ENCODE assay signal across 1 cellular context in the genomic region with DNA sequence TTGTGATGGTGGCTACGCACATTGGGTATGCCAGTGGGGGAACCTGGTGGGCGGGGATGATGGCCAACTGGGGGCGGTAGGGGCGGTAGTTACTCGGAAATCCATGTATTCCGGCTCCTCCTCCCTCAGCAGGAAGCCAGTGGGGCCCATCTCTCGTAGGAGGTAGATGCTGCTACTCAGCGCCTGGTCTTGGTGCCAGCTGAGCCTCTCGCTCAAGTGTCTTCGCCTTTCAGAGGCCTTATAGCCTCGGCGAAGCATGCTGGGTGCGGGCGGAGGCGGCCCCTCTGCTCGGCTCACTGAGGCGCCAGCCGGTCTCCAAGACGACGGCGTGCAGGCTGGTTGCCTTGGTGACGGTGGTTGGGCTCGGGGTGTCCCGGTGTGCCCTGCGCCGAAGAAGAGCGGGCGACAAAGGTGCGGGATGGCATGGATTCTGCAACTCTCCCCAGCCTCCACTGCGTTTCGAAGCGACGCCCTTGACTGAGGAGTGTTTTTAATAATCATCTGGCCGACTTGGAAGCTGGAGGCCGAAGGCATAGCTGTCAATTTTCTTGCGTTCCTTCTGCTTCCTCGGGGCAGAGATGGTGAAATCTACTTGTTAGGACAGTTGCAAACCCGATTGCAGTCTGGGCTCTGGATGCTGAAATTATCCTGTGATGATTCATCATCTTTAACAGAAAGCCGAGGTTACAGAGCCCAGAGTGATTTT.
TF ChIP-seq lines count a peak whose summit lies in the region.

A gene with protein sequence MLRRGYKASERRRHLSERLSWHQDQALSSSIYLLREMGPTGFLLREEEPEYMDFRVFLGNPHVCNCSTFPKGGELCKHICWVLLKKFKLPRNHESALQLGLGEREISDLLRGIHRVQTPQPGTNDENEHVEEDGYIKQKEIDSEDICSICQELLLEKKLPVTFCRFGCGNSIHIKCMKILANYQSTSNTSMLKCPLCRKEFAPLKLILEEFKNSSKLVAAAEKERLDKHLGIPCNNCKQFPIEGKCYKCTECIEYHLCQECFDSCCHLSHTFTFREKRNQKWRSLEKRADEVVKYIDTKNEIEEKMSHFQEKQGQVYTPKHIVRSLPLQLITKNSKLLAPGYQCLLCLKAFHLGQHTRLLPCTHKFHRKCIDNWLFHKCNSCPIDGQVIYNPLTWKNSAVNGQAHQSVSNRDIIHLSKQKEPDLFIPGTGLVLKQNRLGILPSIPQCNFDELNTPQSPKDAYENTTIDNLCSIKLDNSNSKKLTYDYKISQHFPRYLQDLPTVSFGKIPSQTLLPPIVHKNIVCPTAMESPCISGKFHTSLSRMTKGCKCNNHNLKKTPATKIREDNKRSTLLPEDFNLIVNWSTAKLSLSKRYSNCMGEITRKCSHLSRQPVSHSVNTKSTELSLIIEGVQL (minus strand): TSS at position 298 of the 706 bp plus-strand sequence. CDS start 40 bp downstream, at position 258.

TF ChIP-seq in HepG2, 621 proteins besides CTCF, POLR2A, EP300 and RAD21 (continued from another document):
- TF ChIP-seq RFX1 (IDR thresholded peaks at IDR 0.05) (peak; percentile 41; the same call in 1 of the 2 replicates), GABPB1 (CRISPR knock-in tag; IDR thresholded peaks at IDR 0.05) (0 out of 2 replicates have a peak, but pooled peaks have one; percentile 27), SOX6 (IDR thresholded peaks at IDR 0.05) (no peak), SOX6 (CRISPR knock-in tag; IDR thresholded peaks at IDR 0.05) (no peak), JDP2 (CRISPR knock-in tag; IDR thresholded peaks at IDR 0.05; ENCODE audit: borderline replicate concordance) (no peak), BORCS8-MEF2B (CRISPR knock-in tag; IDR thresholded peaks at IDR 0.05) (0 out of 2 replicates have a peak, but pooled peaks have one; percentile 49), RFX3 (CRISPR knock-in tag; IDR thresholded peaks at IDR 0.05) (peak; percentile 78), NFIB (CRISPR knock-in tag; IDR thresholded peaks at IDR 0.05; ENCODE audit: borderline replicate concordance) (no peak), ZNF550 (CRISPR knock-in tag; IDR thresholded peaks at IDR 0.05; ENCODE audit: borderline replicate concordance) (no peak), ZNF253 (CRISPR knock-in tag; IDR thresholded peaks at IDR 0.05; ENCODE audit: borderline replicate concordance) (0 out of 2 replicates have a peak, but pooled peaks have one; percentile 22), SP2 (CRISPR knock-in tag; IDR thresholded peaks at IDR 0.05) (no peak), ZNF329 (CRISPR knock-in tag; IDR thresholded peaks at IDR 0.05; ENCODE audit: low read depth) (no peak), KLF16 (CRISPR knock-in tag; IDR thresholded peaks at IDR 0.05) (0 out of 4 replicates have a peak, but pooled peaks of 1 of the 2 experiments have one; percentile 68), MTF1 (CRISPR knock-in tag; IDR thresholded peaks at IDR 0.05) (no peak), KLF12 (CRISPR knock-in tag; IDR thresholded peaks at IDR 0.05; ENCODE audit: borderline replicate concordance) (no peak), SAP130 (CRISPR knock-in tag; IDR thresholded peaks at IDR 0.05; ENCODE audit: low read depth) (0 out of 2 replicates have a peak, but pooled peaks have one; percentile 16), ARHGAP35 (CRISPR knock-in tag; IDR thresholded peaks at IDR 0.05; ENCODE audit: borderline replicate concordance) (no peak), YEATS2 (CRISPR knock-in tag; IDR thresholded peaks at IDR 0.05; ENCODE audit: borderline replicate concordance) (no peak)
- TF ChIP-seq, protein P1, sequence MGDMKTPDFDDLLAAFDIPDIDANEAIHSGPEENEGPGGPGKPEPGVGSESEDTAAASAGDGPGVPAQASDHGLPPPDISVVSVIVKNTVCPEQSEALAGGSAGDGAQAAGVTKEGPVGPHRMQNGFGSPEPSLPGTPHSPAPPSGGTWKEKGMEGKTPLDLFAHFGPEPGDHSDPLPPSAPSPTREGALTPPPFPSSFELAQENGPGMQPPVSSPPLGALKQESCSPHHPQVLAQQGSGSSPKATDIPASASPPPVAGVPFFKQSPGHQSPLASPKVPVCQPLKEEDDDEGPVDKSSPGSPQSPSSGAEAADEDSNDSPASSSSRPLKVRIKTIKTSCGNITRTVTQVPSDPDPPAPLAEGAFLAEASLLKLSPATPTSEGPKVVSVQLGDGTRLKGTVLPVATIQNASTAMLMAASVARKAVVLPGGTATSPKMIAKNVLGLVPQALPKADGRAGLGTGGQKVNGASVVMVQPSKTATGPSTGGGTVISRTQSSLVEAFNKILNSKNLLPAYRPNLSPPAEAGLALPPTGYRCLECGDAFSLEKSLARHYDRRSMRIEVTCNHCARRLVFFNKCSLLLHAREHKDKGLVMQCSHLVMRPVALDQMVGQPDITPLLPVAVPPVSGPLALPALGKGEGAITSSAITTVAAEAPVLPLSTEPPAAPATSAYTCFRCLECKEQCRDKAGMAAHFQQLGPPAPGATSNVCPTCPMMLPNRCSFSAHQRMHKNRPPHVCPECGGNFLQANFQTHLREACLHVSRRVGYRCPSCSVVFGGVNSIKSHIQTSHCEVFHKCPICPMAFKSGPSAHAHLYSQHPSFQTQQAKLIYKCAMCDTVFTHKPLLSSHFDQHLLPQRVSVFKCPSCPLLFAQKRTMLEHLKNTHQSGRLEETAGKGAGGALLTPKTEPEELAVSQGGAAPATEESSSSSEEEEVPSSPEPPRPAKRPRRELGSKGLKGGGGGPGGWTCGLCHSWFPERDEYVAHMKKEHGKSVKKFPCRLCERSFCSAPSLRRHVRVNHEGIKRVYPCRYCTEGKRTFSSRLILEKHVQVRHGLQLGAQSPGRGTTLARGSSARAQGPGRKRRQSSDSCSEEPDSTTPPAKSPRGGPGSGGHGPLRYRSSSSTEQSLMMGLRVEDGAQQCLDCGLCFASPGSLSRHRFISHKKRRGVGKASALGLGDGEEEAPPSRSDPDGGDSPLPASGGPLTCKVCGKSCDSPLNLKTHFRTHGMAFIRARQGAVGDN (CRISPR knock-in tag; IDR thresholded peaks at IDR 0.05), result peak; percentile 33
- TF ChIP-seq, protein P2, sequence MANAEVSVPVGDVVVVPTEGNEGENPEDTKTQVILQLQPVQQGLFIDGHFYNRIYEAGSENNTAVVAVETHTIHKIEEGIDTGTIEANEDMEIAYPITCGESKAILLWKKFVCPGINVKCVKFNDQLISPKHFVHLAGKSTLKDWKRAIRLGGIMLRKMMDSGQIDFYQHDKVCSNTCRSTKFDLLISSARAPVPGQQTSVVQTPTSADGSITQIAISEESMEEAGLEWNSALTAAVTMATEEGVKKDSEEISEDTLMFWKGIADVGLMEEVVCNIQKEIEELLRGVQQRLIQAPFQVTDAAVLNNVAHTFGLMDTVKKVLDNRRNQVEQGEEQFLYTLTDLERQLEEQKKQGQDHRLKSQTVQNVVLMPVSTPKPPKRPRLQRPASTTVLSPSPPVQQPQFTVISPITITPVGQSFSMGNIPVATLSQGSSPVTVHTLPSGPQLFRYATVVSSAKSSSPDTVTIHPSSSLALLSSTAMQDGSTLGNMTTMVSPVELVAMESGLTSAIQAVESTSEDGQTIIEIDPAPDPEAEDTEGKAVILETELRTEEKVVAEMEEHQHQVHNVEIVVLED (CRISPR knock-in tag; IDR thresholded peaks at IDR 0.05; ENCODE audit: borderline replicate concordance), result no peak
- TF ChIP-seq, protein P3, sequence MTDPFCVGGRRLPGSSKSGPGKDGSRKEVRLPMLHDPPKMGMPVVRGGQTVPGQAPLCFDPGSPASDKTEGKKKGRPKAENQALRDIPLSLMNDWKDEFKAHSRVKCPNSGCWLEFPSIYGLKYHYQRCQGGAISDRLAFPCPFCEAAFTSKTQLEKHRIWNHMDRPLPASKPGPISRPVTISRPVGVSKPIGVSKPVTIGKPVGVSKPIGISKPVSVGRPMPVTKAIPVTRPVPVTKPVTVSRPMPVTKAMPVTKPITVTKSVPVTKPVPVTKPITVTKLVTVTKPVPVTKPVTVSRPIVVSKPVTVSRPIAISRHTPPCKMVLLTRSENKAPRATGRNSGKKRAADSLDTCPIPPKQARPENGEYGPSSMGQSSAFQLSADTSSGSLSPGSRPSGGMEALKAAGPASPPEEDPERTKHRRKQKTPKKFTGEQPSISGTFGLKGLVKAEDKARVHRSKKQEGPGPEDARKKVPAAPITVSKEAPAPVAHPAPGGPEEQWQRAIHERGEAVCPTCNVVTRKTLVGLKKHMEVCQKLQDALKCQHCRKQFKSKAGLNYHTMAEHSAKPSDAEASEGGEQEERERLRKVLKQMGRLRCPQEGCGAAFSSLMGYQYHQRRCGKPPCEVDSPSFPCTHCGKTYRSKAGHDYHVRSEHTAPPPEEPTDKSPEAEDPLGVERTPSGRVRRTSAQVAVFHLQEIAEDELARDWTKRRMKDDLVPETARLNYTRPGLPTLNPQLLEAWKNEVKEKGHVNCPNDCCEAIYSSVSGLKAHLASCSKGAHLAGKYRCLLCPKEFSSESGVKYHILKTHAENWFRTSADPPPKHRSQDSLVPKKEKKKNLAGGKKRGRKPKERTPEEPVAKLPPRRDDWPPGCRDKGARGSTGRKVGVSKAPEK (CRISPR knock-in tag; IDR thresholded peaks at IDR 0.05; ENCODE audit: borderline replicate concordance), result no peak
- TF ChIP-seq, protein P4, sequence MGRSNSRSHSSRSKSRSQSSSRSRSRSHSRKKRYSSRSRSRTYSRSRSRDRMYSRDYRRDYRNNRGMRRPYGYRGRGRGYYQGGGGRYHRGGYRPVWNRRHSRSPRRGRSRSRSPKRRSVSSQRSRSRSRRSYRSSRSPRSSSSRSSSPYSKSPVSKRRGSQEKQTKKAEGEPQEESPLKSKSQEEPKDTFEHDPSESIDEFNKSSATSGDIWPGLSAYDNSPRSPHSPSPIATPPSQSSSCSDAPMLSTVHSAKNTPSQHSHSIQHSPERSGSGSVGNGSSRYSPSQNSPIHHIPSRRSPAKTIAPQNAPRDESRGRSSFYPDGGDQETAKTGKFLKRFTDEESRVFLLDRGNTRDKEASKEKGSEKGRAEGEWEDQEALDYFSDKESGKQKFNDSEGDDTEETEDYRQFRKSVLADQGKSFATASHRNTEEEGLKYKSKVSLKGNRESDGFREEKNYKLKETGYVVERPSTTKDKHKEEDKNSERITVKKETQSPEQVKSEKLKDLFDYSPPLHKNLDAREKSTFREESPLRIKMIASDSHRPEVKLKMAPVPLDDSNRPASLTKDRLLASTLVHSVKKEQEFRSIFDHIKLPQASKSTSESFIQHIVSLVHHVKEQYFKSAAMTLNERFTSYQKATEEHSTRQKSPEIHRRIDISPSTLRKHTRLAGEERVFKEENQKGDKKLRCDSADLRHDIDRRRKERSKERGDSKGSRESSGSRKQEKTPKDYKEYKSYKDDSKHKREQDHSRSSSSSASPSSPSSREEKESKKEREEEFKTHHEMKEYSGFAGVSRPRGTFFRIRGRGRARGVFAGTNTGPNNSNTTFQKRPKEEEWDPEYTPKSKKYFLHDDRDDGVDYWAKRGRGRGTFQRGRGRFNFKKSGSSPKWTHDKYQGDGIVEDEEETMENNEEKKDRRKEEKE (IDR thresholded peaks at IDR 0.05), result no peak
